19 cellular contexts compared by ENCODE assay signal in genomic region chr16:62954144-62955032, GRCh38.
DNase-seq lines count a peak whose midpoint lies in the region; ATAC-seq, FAIRE-seq and TF ChIP-seq lines count a peak whose summit lies in the region.
"Had no signal": no experiment of that assay in that cellular context is flagged by ENCODE, and none has a peak within 500 bp of the region (broad histone marks: within the 10 kb centered on the region; RNA-seq: fewer than 3 reads in every experiment).

No MANE protein-coding gene starts in this region.

- H3K36me3 ChIP-seq in right lobe of liver (no peaks in the 10 kb centered on the region), HepG2 (replicated peaks in 1 of 2; ENCODE audit: control insufficient read depth in 1 of 2, insufficient read depth in 2 of 2, low read length in 2 of 2) (no peaks in the 10 kb centered on the region), small intestine (ENCODE audit: control insufficient read depth in 2 of 2, insufficient read depth in 2 of 2, low read length in 2 of 2) (no peaks in the 10 kb centered on the region)

- TF ChIP-seq RAD21 in HepG2 (CRISPR knock-in tag; IDR thresholded peaks at IDR 0.05) = no peak

- FAIRE-seq in HepG2 (lab: Jason Lieb, UNC) (no peak), small intestine (lab: Jason Lieb, UNC) (no peak)
- FAIRE-seq: D721Med had no signal

- TF ChIP-seq EP300 in HepG2 (IDR thresholded peaks at IDR 0.05; ENCODE audit: low read depth in 2 of 2, low read length in 2 of 2) (no peak), HepG2 (CRISPR knock-in tag; IDR thresholded peaks at IDR 0.05; ENCODE audit: borderline replicate concordance) (no peak)

- TF ChIP-seq CTCF in right lobe of liver (IDR thresholded peaks at IDR 0.05) = no peak
- TF ChIP-seq CTCF in HepG2 (CRISPR knock-in tag; IDR thresholded peaks at IDR 0.05) = no peak
- TF ChIP-seq CTCF in neural crest cell (conservative IDR thresholded peaks at IDR 0.05) = no peak

- intact Hi-C loops in right lobe of liver (cut with DNase I) = no loop called here
- intact Hi-C loops in HepG2 (cut with micrococcal nuclease; ENCODE audit: unreplicated experiment) = no loop called here

- H3K27me3 Mint-ChIP-seq in neural crest cell (ENCODE audit: low read depth) = no peaks in the 10 kb centered on the region
- H3K27me3 Mint-ChIP-seq: CD8-positive, alpha-beta memory T cell; IgD-negative memory B cell had no signal

- H3K4me2 ChIP-seq in HepG2 (ENCODE audit: low read depth, low read length) = no peak overlapping the region

- H3K9ac ChIP-seq in HepG2 (ENCODE audit: insufficient read depth, low read depth, low read length) = no peak overlapping the region

- POLR2A ChIA-PET in HepG2 (lab: Yijun Ruan, JAX) = no interaction called here

- peak overlapping the region; percentile 93 for H3K27ac Mint-ChIP-seq in neural crest cell (ENCODE audit: unreplicated experiment)
- H3K27ac Mint-ChIP-seq: CD8-positive, alpha-beta memory T cell; IgD-negative memory B cell had no signal

- no peaks in the 10 kb centered on the region for H3K79me2 ChIP-seq in HepG2 (ENCODE audit: insufficient read depth, low read length)

- no peak overlapping the region for H3K4me3 Mint-ChIP-seq in neural crest cell
- H3K4me3 Mint-ChIP-seq: CD8-positive, alpha-beta memory T cell; IgD-negative memory B cell had no signal

- DNase-seq in right lobe of liver = no peak
- no peak for DNase-seq in HepG2 (ENCODE audit: low spot score)
- DNase-seq in iPS DF 19.7 (ENCODE audit: low read depth, low spot score) = peak; percentile 25
- DNase-seq in neural crest cell (ENCODE audit: low read depth, low spot score) = no peak
- DNase-seq in activated naive CD4-positive, alpha-beta T cell treated with anti-CD3 and anti-CD28 coated beads, Interleukin-2, amount 50 U/mL, for 16 hours = no peak
- DNase-seq in hepatic stellate cell (ENCODE audit: low spot score) = no peak
- no peak for DNase-seq in small intestine
- DNase-seq: 8988T; CD8-positive, alpha-beta memory T cell; DMS79 treated with DMSO at 0.1 percent for 48 hours; NCI-H1105 treated with DMSO at 0.1 percent for 48 hours; NCI-H187; NCI-H2171; NCI-H446; OCI-M1; SHP77 treated with DMSO at 0.1 percent for 48 hours had no signal

- peaks cover 4% of the 10 kb centered on the region for H3K9me3 Mint-ChIP-seq in neural crest cell

- BruUV-seq in HepG2 (replicated peaks; lab: Mats Ljungman, UMichigan) = no TSS peak

- TF ChIP-seq POLR2A in right lobe of liver (IDR thresholded peaks at IDR 0.05) (no peak), HepG2 (IDR thresholded peaks at IDR 0.05; ENCODE audit: insufficient read depth in 1 of 2, low read depth in 2 of 2, low read length in 2 of 2) (no peak)

- no peak overlapping the region for H2AFZ ChIP-seq in HepG2 (ENCODE audit: low read length)

- no peaks in the 10 kb centered on the region for H3K4me1 ChIP-seq in right lobe of liver
- H3K4me1 ChIP-seq in HepG2 (ENCODE audit: insufficient read depth, low read length) = no peaks in the 10 kb centered on the region
- H3K4me1 ChIP-seq in small intestine (ENCODE audit: control insufficient read depth in 2 of 2, insufficient read depth in 1 of 2, low read depth in 1 of 2, low read length in 1 of 2) = no peaks in the 10 kb centered on the region

- in situ Hi-C loops in HepG2 (cut with HindIII; ENCODE audit: extremely low pct_ligation_motif_present, low pct_unique_long_range_greater_than_20kb) = no loop called here

- H3K9me3 ChIP-seq in right lobe of liver = peaks cover 0 to 6% (median 0%) of the 10 kb centered on the region in 4 donors
- peaks cover 8% of the 10 kb centered on the region; the same call in 1 of the 2 replicates for H3K9me3 ChIP-seq in HepG2 (ENCODE audit: low read length)
- no peaks in the 10 kb centered on the region for H3K9me3 ChIP-seq in small intestine (ENCODE audit: control insufficient read depth, low read depth)

- H3K27ac ChIP-seq in right lobe of liver (no peak overlapping the region), HepG2 (ENCODE audit: extremely low read length, insufficient read depth, low read length) (no peak overlapping the region), small intestine (ENCODE audit: low read depth in 1 of 2, low read length in 1 of 2) (no peak overlapping the region)

- H3K4me1 Mint-ChIP-seq in neural crest cell = peaks cover 20% of the 10 kb centered on the region
- H3K4me1 Mint-ChIP-seq: CD8-positive, alpha-beta memory T cell; IgD-negative memory B cell had no signal

- H4K20me1 ChIP-seq in HepG2 (ENCODE audit: insufficient read depth, low read length) = no peaks in the 10 kb centered on the region

- CTCF ChIA-PET in HepG2 (lab: Yijun Ruan, JAX; ENCODE audit: low intra/inter-chr PET ratio, low total read pairs) = no interaction called here

- H3K27me3 ChIP-seq in right lobe of liver (no peaks in the 10 kb centered on the region), HepG2 (ENCODE audit: control insufficient read depth in 1 of 2, insufficient read depth in 2 of 2, low read length in 2 of 2) (no peaks in the 10 kb centered on the region), small intestine (ENCODE audit: control insufficient read depth in 2 of 2, insufficient read depth in 2 of 2, low read length in 2 of 2) (no peaks in the 10 kb centered on the region)

- ATAC-seq in right lobe of liver = peak in 3 of 4 donors; percentile 29 to 54 (median 42)
- ATAC-seq in HepG2 = no peak
- ATAC-seq in HG03439 (IDR thresholded peaks at IDR 0.05; ENCODE audit: unreplicated experiment) = no peak

- WGBS in right lobe of liver (ENCODE audit: insufficient coverage, low coverage, low lambda C conversion rate, missing lambda C conversion rate) = 62% methylated on average over 8 of the region's 9 CpGs
- 12% methylated on average over 9 of the region's 9 CpGs for WGBS in HepG2 (ENCODE audit: low lambda C conversion rate)
- 64 to 79% (median 68%) methylated on average over 9 of the region's 9 CpGs for WGBS in small intestine, 3 donors

- H3K4me3 ChIP-seq in right lobe of liver = no peak overlapping the region
- no peak overlapping the region for H3K4me3 ChIP-seq in HepG2 (replicated peaks in 1 of 3; ENCODE audit: insufficient read depth in 1 of 3, low read depth in 2 of 3, low read length in 3 of 3)
- no peak overlapping the region for H3K4me3 ChIP-seq in small intestine (ENCODE audit: low read depth in 1 of 2, low read length in 2 of 2)

- H3K36me3 Mint-ChIP-seq in neural crest cell (ENCODE audit: low read depth) = no peaks in the 10 kb centered on the region
- H3K36me3 Mint-ChIP-seq: CD8-positive, alpha-beta memory T cell; IgD-negative memory B cell had no signal

TF ChIP-seq in HepG2, 621 proteins besides CTCF, POLR2A, EP300 and RAD21:
- TF ChIP-seq, protein P1, sequence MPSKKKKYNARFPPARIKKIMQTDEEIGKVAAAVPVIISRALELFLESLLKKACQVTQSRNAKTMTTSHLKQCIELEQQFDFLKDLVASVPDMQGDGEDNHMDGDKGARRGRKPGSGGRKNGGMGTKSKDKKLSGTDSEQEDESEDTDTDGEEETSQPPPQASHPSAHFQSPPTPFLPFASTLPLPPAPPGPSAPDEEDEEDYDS (CRISPR knock-in tag; IDR thresholded peaks at IDR 0.05) = no peak
- no peak for TF ChIP-seq MLLT10 (CRISPR knock-in tag; IDR thresholded peaks at IDR 0.05)
- no peak for TF ChIP-seq NKX3-1 (CRISPR knock-in tag; IDR thresholded peaks at IDR 0.05)
- no peak for TF ChIP-seq KAT8 (CRISPR knock-in tag; IDR thresholded peaks at IDR 0.05)
- no peak for TF ChIP-seq NR3C1 (CRISPR knock-in tag; IDR thresholded peaks at IDR 0.05)
- TF ChIP-seq, protein P2, sequence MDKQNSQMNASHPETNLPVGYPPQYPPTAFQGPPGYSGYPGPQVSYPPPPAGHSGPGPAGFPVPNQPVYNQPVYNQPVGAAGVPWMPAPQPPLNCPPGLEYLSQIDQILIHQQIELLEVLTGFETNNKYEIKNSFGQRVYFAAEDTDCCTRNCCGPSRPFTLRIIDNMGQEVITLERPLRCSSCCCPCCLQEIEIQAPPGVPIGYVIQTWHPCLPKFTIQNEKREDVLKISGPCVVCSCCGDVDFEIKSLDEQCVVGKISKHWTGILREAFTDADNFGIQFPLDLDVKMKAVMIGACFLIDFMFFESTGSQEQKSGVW (CRISPR knock-in tag; IDR thresholded peaks at IDR 0.05; ENCODE audit: borderline replicate concordance) = no peak
- no peak for TF ChIP-seq ARHGAP35 (CRISPR knock-in tag; IDR thresholded peaks at IDR 0.05; ENCODE audit: borderline replicate concordance)
- no peak for TF ChIP-seq FOXK2 (IDR thresholded peaks at IDR 0.05)
- TF ChIP-seq SMAD1 (CRISPR knock-in tag; IDR thresholded peaks at IDR 0.05; ENCODE audit: borderline replicate concordance, low read depth) = no peak
- TF ChIP-seq SOX6 (IDR thresholded peaks at IDR 0.05) = no peak
- no peak for TF ChIP-seq SOX6 (CRISPR knock-in tag; IDR thresholded peaks at IDR 0.05)
- TF ChIP-seq, protein P3, sequence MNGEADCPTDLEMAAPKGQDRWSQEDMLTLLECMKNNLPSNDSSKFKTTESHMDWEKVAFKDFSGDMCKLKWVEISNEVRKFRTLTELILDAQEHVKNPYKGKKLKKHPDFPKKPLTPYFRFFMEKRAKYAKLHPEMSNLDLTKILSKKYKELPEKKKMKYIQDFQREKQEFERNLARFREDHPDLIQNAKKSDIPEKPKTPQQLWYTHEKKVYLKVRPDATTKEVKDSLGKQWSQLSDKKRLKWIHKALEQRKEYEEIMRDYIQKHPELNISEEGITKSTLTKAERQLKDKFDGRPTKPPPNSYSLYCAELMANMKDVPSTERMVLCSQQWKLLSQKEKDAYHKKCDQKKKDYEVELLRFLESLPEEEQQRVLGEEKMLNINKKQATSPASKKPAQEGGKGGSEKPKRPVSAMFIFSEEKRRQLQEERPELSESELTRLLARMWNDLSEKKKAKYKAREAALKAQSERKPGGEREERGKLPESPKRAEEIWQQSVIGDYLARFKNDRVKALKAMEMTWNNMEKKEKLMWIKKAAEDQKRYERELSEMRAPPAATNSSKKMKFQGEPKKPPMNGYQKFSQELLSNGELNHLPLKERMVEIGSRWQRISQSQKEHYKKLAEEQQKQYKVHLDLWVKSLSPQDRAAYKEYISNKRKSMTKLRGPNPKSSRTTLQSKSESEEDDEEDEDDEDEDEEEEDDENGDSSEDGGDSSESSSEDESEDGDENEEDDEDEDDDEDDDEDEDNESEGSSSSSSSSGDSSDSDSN (CRISPR knock-in tag; IDR thresholded peaks at IDR 0.05) = no peak
- TF ChIP-seq SIN3B (IDR thresholded peaks at IDR 0.05; ENCODE audit: low read length) = no peak
- TF ChIP-seq HNRNPK (IDR thresholded peaks at IDR 0.05; ENCODE audit: low read depth, low read length, poor library complexity, severe bottlenecking) = no peak
- TF ChIP-seq KDM1A (CRISPR knock-in tag; IDR thresholded peaks at IDR 0.05) = no peak
- TF ChIP-seq REXO4 (CRISPR knock-in tag; IDR thresholded peaks at IDR 0.05; ENCODE audit: borderline replicate concordance) = no peak
- no peak for TF ChIP-seq ZFY (CRISPR knock-in tag; IDR thresholded peaks at IDR 0.05)
- TF ChIP-seq RELA (CRISPR knock-in tag; IDR thresholded peaks at IDR 0.05) = no peak

Comparison
In these comparisons a context has a peak if more than half of its experiments do, and no peak if none do; other contexts are left out.
1. ATAC-seq: peak in right lobe of liver (3 of 4); none in HepG2 (single experiment) and HG03439 (single experiment).